In the genomic region with DNA sequence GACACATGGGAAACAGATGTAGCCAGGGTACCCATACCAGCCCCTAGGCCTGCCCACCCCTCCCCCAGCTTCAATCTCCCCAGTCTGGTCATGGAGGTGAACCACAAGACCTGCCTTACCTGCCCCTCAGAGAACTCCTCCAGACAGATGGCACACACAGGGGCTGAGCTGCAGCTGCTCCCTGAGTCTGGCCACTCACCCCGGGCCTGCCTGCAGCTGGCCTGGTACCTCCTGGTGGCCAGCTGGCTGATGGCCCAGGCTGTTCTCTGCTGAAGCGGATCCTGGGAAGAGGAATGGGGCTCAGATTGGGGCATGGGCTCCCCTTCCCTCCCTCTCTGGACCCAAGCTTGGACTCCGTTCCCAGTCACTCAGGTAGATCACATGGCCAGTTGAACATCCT, we compare ENCODE assay signal across 1 cellular context.
TF ChIP-seq lines count a peak whose summit lies in the region.

No MANE protein-coding gene starts in this region.

TF ChIP-seq in HepG2, 621 proteins besides CTCF, POLR2A, EP300 and RAD21:
- TF ChIP-seq ETV6 (CRISPR knock-in tag; conservative IDR thresholded peaks at IDR 0.05) (no peak), HNRNPH1 (optimal IDR thresholded peaks at IDR 0.05; ENCODE audit: low read depth, low read length) (peak; percentile 74), NRL (CRISPR knock-in tag; IDR thresholded peaks at IDR 0.05; ENCODE audit: borderline replicate concordance) (0 out of 2 replicates have a peak, but pooled peaks have one; percentile 47), AGO2 (optimal IDR thresholded peaks at IDR 0.05; ENCODE audit: low read depth, low read length) (peak; percentile 96), MIXL1 (CRISPR knock-in tag; IDR thresholded peaks at IDR 0.05) (no peak), SYNCRIP (IDR thresholded peaks at IDR 0.05; ENCODE audit: insufficient read depth, low read depth, low read length) (no peak), RBM22 (optimal IDR thresholded peaks at IDR 0.05; ENCODE audit: low read length) (peak; percentile 85), HNRNPL (IDR thresholded peaks at IDR 0.05; ENCODE audit: low read depth, low read length) (no peak), ZNF563 (CRISPR knock-in tag; IDR thresholded peaks at IDR 0.05) (no peak), ZFP36L1 (CRISPR knock-in tag; IDR thresholded peaks at IDR 0.05) (no peak), MLLT10 (CRISPR knock-in tag; IDR thresholded peaks at IDR 0.05) (no peak)
- TF ChIP-seq, protein P1, sequence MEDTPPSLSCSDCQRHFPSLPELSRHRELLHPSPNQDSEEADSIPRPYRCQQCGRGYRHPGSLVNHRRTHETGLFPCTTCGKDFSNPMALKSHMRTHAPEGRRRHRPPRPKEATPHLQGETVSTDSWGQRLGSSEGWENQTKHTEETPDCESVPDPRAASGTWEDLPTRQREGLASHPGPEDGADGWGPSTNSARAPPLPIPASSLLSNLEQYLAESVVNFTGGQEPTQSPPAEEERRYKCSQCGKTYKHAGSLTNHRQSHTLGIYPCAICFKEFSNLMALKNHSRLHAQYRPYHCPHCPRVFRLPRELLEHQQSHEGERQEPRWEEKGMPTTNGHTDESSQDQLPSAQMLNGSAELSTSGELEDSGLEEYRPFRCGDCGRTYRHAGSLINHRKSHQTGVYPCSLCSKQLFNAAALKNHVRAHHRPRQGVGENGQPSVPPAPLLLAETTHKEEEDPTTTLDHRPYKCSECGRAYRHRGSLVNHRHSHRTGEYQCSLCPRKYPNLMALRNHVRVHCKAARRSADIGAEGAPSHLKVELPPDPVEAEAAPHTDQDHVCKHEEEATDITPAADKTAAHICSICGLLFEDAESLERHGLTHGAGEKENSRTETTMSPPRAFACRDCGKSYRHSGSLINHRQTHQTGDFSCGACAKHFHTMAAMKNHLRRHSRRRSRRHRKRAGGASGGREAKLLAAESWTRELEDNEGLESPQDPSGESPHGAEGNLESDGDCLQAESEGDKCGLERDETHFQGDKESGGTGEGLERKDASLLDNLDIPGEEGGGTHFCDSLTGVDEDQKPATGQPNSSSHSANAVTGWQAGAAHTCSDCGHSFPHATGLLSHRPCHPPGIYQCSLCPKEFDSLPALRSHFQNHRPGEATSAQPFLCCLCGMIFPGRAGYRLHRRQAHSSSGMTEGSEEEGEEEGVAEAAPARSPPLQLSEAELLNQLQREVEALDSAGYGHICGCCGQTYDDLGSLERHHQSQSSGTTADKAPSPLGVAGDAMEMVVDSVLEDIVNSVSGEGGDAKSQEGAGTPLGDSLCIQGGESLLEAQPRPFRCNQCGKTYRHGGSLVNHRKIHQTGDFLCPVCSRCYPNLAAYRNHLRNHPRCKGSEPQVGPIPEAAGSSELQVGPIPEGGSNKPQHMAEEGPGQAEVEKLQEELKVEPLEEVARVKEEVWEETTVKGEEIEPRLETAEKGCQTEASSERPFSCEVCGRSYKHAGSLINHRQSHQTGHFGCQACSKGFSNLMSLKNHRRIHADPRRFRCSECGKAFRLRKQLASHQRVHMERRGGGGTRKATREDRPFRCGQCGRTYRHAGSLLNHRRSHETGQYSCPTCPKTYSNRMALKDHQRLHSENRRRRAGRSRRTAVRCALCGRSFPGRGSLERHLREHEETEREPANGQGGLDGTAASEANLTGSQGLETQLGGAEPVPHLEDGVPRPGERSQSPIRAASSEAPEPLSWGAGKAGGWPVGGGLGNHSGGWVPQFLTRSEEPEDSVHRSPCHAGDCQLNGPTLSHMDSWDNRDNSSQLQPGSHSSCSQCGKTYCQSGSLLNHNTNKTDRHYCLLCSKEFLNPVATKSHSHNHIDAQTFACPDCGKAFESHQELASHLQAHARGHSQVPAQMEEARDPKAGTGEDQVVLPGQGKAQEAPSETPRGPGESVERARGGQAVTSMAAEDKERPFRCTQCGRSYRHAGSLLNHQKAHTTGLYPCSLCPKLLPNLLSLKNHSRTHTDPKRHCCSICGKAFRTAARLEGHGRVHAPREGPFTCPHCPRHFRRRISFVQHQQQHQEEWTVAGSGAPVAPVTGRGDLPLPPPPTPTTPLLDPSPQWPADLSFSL (CRISPR knock-in tag; IDR thresholded peaks at IDR 0.05): no peak
- TF ChIP-seq, protein P2, sequence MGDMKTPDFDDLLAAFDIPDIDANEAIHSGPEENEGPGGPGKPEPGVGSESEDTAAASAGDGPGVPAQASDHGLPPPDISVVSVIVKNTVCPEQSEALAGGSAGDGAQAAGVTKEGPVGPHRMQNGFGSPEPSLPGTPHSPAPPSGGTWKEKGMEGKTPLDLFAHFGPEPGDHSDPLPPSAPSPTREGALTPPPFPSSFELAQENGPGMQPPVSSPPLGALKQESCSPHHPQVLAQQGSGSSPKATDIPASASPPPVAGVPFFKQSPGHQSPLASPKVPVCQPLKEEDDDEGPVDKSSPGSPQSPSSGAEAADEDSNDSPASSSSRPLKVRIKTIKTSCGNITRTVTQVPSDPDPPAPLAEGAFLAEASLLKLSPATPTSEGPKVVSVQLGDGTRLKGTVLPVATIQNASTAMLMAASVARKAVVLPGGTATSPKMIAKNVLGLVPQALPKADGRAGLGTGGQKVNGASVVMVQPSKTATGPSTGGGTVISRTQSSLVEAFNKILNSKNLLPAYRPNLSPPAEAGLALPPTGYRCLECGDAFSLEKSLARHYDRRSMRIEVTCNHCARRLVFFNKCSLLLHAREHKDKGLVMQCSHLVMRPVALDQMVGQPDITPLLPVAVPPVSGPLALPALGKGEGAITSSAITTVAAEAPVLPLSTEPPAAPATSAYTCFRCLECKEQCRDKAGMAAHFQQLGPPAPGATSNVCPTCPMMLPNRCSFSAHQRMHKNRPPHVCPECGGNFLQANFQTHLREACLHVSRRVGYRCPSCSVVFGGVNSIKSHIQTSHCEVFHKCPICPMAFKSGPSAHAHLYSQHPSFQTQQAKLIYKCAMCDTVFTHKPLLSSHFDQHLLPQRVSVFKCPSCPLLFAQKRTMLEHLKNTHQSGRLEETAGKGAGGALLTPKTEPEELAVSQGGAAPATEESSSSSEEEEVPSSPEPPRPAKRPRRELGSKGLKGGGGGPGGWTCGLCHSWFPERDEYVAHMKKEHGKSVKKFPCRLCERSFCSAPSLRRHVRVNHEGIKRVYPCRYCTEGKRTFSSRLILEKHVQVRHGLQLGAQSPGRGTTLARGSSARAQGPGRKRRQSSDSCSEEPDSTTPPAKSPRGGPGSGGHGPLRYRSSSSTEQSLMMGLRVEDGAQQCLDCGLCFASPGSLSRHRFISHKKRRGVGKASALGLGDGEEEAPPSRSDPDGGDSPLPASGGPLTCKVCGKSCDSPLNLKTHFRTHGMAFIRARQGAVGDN (CRISPR knock-in tag; IDR thresholded peaks at IDR 0.05): peak; percentile 51; the same call in 1 of the 2 replicates
- TF ChIP-seq, protein P3, sequence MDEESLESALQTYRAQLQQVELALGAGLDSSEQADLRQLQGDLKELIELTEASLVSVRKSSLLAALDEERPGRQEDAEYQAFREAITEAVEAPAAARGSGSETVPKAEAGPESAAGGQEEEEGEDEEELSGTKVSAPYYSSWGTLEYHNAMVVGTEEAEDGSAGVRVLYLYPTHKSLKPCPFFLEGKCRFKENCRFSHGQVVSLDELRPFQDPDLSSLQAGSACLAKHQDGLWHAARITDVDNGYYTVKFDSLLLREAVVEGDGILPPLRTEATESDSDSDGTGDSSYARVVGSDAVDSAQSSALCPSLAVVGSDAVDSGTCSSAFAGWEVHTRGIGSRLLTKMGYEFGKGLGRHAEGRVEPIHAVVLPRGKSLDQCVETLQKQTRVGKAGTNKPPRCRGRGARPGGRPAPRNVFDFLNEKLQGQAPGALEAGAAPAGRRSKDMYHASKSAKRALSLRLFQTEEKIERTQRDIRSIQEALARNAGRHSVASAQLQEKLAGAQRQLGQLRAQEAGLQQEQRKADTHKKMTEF (CRISPR knock-in tag; IDR thresholded peaks at IDR 0.05): no peak
